8 cellular contexts compared by ENCODE assay signal in genomic region chr1:218339267-218339831, GRCh38. TPM values are rescaled to one million over a fixed set of nuclear protein-coding genes. Genes with fewer than 3 reads are reported as not detected.
A peak's percentile ranks its signal among the peaks of the same experiment; 100 is the strongest.
DNase-seq lines count a peak whose midpoint lies in the region; ATAC-seq, FAIRE-seq and TF ChIP-seq lines count a peak whose summit lies in the region.

No MANE protein-coding gene starts in this region.

- POLR2A ChIA-PET in CD4-positive, alpha-beta T cell (lab: Charles Lee): no interaction called here
- POLR2A ChIA-PET in IMR-90 (lab: Charles Lee; ENCODE audit: unreplicated experiment): no interaction called here

- no peak for DNase-seq in CD4-positive, alpha-beta T cell
- DNase-seq in IMR-90 (peak; percentile 62), left colon (no peak)
- DNase-seq in activated naive CD4-positive, alpha-beta T cell treated with anti-CD3 and anti-CD28 coated beads, Interleukin-2, amount 50 U/mL, for 72 hours (ENCODE audit: low spot score in 2 of 2): no peak

- no peak overlapping the region for H2BK20ac ChIP-seq in IMR-90 (ENCODE audit: low read depth, low read length)

- H2BK15ac ChIP-seq in IMR-90 (ENCODE audit: low read depth, low read length): no peak overlapping the region

- H2AK5ac ChIP-seq in IMR-90 (ENCODE audit: low read depth, low read length): no peak overlapping the region

- H3K27ac Mint-ChIP-seq in CD4-positive, alpha-beta T cell: no peak overlapping the region
- H3K27ac Mint-ChIP-seq in activated naive CD4-positive, alpha-beta T cell treated with anti-CD3 and anti-CD28 coated beads, Interleukin-2, amount 50 U/mL, for 72 hours: no peak overlapping the region
- H3K27ac Mint-ChIP-seq in activated T-helper 17 cell treated with anti-CD3 and anti-CD28 coated beads, Interleukin-2, amount 50 U/mL, for 72 hours: no peak overlapping the region

- H2AK9ac ChIP-seq in IMR-90 (replicated peaks; ENCODE audit: low read depth, low read length, poor library complexity): no peak overlapping the region

- no peak overlapping the region for H3K18ac ChIP-seq in IMR-90 (ENCODE audit: low read depth, low read length)

- no peaks in the 10 kb centered on the region for H4K20me1 ChIP-seq in IMR-90 (ENCODE audit: insufficient read depth, low read length)

- TF ChIP-seq CTCF in CD4-positive, alpha-beta T cell (IDR thresholded peaks at IDR 0.05): peak; percentile 66
- peak; percentile 72 for TF ChIP-seq CTCF in IMR-90 (conservative IDR thresholded peaks at IDR 0.05; ENCODE audit: low read depth, low read length)

- H3K9me3 ChIP-seq in CD4-positive, alpha-beta T cell (ENCODE audit: control insufficient read depth, low read length): no peaks in the 10 kb centered on the region
- H3K9me3 ChIP-seq in IMR-90 (ENCODE audit: control insufficient read depth, insufficient read depth, low read length): no peaks in the 10 kb centered on the region

- no peak overlapping the region for H3K4me3 Mint-ChIP-seq in CD4-positive, alpha-beta T cell
- no peak overlapping the region for H3K4me3 Mint-ChIP-seq in activated T-helper 17 cell treated with anti-CD3 and anti-CD28 coated beads, Interleukin-2, amount 50 U/mL, for 72 hours

- H3K56ac ChIP-seq in IMR-90 (ENCODE audit: extremely low read depth, insufficient read depth, low read length): no peak overlapping the region

- no peak overlapping the region for H3K4me3 ChIP-seq in IMR-90 (ENCODE audit: insufficient read depth, low read depth, low read length)

- BruUV-seq in IMR-90 (replicated peaks; lab: Mats Ljungman, UMichigan): no TSS peak

- TF ChIP-seq POLR2A in IMR-90 (IDR thresholded peaks at IDR 0.05; ENCODE audit: low read depth, low read length): no peak
- TF ChIP-seq POLR2A in GM18505 (IDR thresholded peaks at IDR 0.05; ENCODE audit: borderline replicate concordance, extremely low read depth, insufficient read depth, insufficient read length): no peak

- H3K4me2 ChIP-seq in IMR-90 (ENCODE audit: low read depth, low read length): no peak overlapping the region

- no peaks in the 10 kb centered on the region for H3K36me3 ChIP-seq in IMR-90 (ENCODE audit: control insufficient read depth, insufficient read depth, low read length)

- H4K5ac ChIP-seq in IMR-90 (ENCODE audit: low read depth, low read length): no peak overlapping the region

- H3K4me1 Mint-ChIP-seq in CD4-positive, alpha-beta T cell (ENCODE audit: low read depth): no peaks in the 10 kb centered on the region
- H3K4me1 Mint-ChIP-seq in activated T-helper 17 cell treated with anti-CD3 and anti-CD28 coated beads, Interleukin-2, amount 50 U/mL, for 72 hours: no peaks in the 10 kb centered on the region

- no CpG with 5 or more reads among the region's 1 CpG for WGBS in IMR-90 (ENCODE audit: extremely low coverage in 2 of 2, insufficient read length in 1 of 2), 2 experiments

- no peak overlapping the region for H4K91ac ChIP-seq in IMR-90 (ENCODE audit: insufficient read depth, low read depth, low read length)

- H2BK5ac ChIP-seq in IMR-90 (ENCODE audit: low read depth, low read length, poor library complexity, severe bottlenecking): no peak overlapping the region

- dilution Hi-C loops in IMR-90 (cut with HindIII; ENCODE audit: low sequenced_read_pairs, unreplicated experiment): no loop called here

- no peaks in the 10 kb centered on the region; the same call in 1 of the 2 replicates for H3K9me1 ChIP-seq in IMR-90 (ENCODE audit: insufficient read depth, low read length)

- FAIRE-seq in TTC549 (lab: Jason Lieb, UNC): peak; percentile 98

- intact Hi-C loops in CD4-positive, alpha-beta T cell (cut with DNase I, micrococcal nuclease): loop anchor here in 1 of 2 experiments (10.0 kb wide), 1 partner anchor 185 kb away; no protein-coding TSS in a partner anchor
- intact Hi-C loops in IMR-90 (cut with micrococcal nuclease) (loop anchor here (2.0 to 10.0 kb wide), 3 partner anchors 727 to 1075 kb away; no protein-coding TSS in a partner anchor), left colon (cut with DNase I, micrococcal nuclease) (loop anchor here in 1 of 2 donors (10.0 kb wide), 3 partner anchors 1075 to 1475 kb away; no protein-coding TSS in a partner anchor)

- no peaks in the 10 kb centered on the region for H3K79me1 ChIP-seq in IMR-90 (ENCODE audit: low read depth in 1 of 2, low read length in 2 of 2)

- CTCF ChIA-PET in CD4-positive, alpha-beta T cell (lab: Charles Lee): interaction anchor here (1.0 kb wide), 1 partner anchor 9 kb away, joined by 5 read pairs; no protein-coding TSS in a partner anchor
- CTCF ChIA-PET in IMR-90 (lab: Yijun Ruan, JAX): interaction anchor here (0.7 to 1.0 kb wide), 4 partner anchors 728 to 1462 kb away, joined by 3 to 4 read pairs (median 3); no protein-coding TSS in a partner anchor

- no peak overlapping the region for H3K27ac ChIP-seq in CD4-positive, alpha-beta T cell (ENCODE audit: low read depth, low read length)
- no peak overlapping the region for H3K27ac ChIP-seq in IMR-90 (ENCODE audit: insufficient read depth, low read length)

- no peak overlapping the region for H3K14ac ChIP-seq in IMR-90 (replicated peaks; ENCODE audit: low read depth, low read length)

- no peak overlapping the region for H2AFZ ChIP-seq in IMR-90 (replicated peaks; ENCODE audit: low read length, poor library complexity)

- in situ Hi-C loops in IMR-90 (cut with MboI; ENCODE audit: low sequenced_read_pairs): no loop called here

- no peak overlapping the region for H2BK120ac ChIP-seq in IMR-90 (ENCODE audit: low read depth, low read length)

- no peaks in the 10 kb centered on the region for H3K9me3 Mint-ChIP-seq in CD4-positive, alpha-beta T cell
- H3K9me3 Mint-ChIP-seq in activated naive CD4-positive, alpha-beta T cell treated with anti-CD3 and anti-CD28 coated beads, Interleukin-2, amount 50 U/mL, for 72 hours: no peaks in the 10 kb centered on the region
- H3K9me3 Mint-ChIP-seq in activated T-helper 17 cell treated with anti-CD3 and anti-CD28 coated beads, Interleukin-2, amount 50 U/mL, for 72 hours: no peaks in the 10 kb centered on the region

- peak; percentile 74 for TF ChIP-seq RAD21 in IMR-90 (IDR thresholded peaks at IDR 0.05; ENCODE audit: low read length)

- H3K9ac ChIP-seq in IMR-90 (ENCODE audit: low read depth, low read length): no peak overlapping the region

- H3K27me3 Mint-ChIP-seq in CD4-positive, alpha-beta T cell: peaks cover 23% of the 10 kb centered on the region
- no peaks in the 10 kb centered on the region for H3K27me3 Mint-ChIP-seq in activated T-helper 17 cell treated with anti-CD3 and anti-CD28 coated beads, Interleukin-2, amount 50 U/mL, for 72 hours

- H4K8ac ChIP-seq in IMR-90 (ENCODE audit: low read depth in 2 of 2, low read length in 2 of 2): no peak overlapping the region

- peaks cover 8% of the 10 kb centered on the region for H3K36me3 Mint-ChIP-seq in CD4-positive, alpha-beta T cell (ENCODE audit: low read depth)
- H3K36me3 Mint-ChIP-seq in activated naive CD4-positive, alpha-beta T cell treated with anti-CD3 and anti-CD28 coated beads, Interleukin-2, amount 50 U/mL, for 72 hours: peaks cover 0 to 15% of the 10 kb centered on the region in 2 donors
- H3K36me3 Mint-ChIP-seq in activated T-helper 17 cell treated with anti-CD3 and anti-CD28 coated beads, Interleukin-2, amount 50 U/mL, for 72 hours (ENCODE audit: low read depth): peaks cover 18% of the 10 kb centered on the region

- H3K27me3 ChIP-seq in CD4-positive, alpha-beta T cell (ENCODE audit: control insufficient read depth, insufficient read depth, low read length): no peaks in the 10 kb centered on the region
- H3K27me3 ChIP-seq in IMR-90 (ENCODE audit: control insufficient read depth, insufficient read depth, low read length): no peaks in the 10 kb centered on the region

- 0 out of 2 replicates have a peak, but pooled peaks cover 2% of the 10 kb centered on the region for H3K4me1 ChIP-seq in IMR-90 (ENCODE audit: control insufficient read depth, insufficient read depth, low read length)

- H3K4ac ChIP-seq in IMR-90 (ENCODE audit: low read depth, low read length): no peak overlapping the region

- ATAC-seq in CD4-positive, alpha-beta T cell (ENCODE audit: poor library complexity): no peak
- ATAC-seq in GM19328 (IDR thresholded peaks at IDR 0.05; ENCODE audit: unreplicated experiment) (peak; percentile 46), IMR-90 (ENCODE audit: low read depth) (peak; percentile 70; the same call in 1 of the 2 replicates), left colon (peak; percentile 32), GM18505 (IDR thresholded peaks at IDR 0.05; ENCODE audit: unreplicated experiment) (no peak)
- ATAC-seq in activated naive CD4-positive, alpha-beta T cell treated with anti-CD3 and anti-CD28 coated beads, Interleukin-2, amount 50 U/mL, for 72 hours: no peak
- no peak for ATAC-seq in activated T-helper 17 cell treated with anti-CD3 and anti-CD28 coated beads, Interleukin-2, amount 50 U/mL, for 72 hours (replicated peaks)

- H3K23ac ChIP-seq in IMR-90 (ENCODE audit: low read depth, low read length): no peak overlapping the region

TF ChIP-seq in IMR-90, 13 proteins besides CTCF, POLR2A, EP300 and RAD21:
- TF ChIP-seq RCOR1 (IDR thresholded peaks at IDR 0.05; ENCODE audit: insufficient replicate concordance, low read length) (no peak), SMC3 (IDR thresholded peaks at IDR 0.05; ENCODE audit: low read depth, low read length) (peak; percentile 81)

RNA-seq across cellular contexts. Expression of gene TGFB2, which starts 5.8 kb away (rescaled TPM):
- under 1 TPM; 0.11 TPM for total RNA-seq in CD4-positive, alpha-beta T cell
- total RNA-seq in IMR-90 (2012; rRNA removed) (3.8 and 5.3 TPM in 2 replicates), left colon (1 to 10 TPM in 1 of 2 donors, under 1 TPM in 1; 0.49 to 2.5 TPM)
- 2.3 and 3.7 TPM in 2 replicates for polyA plus RNA-seq in IMR-90 (2012; rRNA removed)
- polyA plus RNA-seq in IMR-90 (2012; cell fraction: cytosol; rRNA removed): 0.87 and 1.2 TPM in 2 replicates
- polyA plus RNA-seq in IMR-90 (2012; cell fraction: nucleus; rRNA removed; ENCODE audit: low replicate concordance): 0.58 and 2.9 TPM in 2 replicates
- total RNA-seq in activated naive CD4-positive, alpha-beta T cell treated with anti-CD3 and anti-CD28 coated beads, Interleukin-2, amount 50 U/mL, for 72 hours: under 1 TPM in 1 of 2 donors, not detected in 1; 0.07 TPM
- not detected for total RNA-seq in activated T-helper 17 cell treated with anti-CD3 and anti-CD28 coated beads, Interleukin-2, amount 50 U/mL, for 72 hours

RNA-seq across cellular contexts. Expression of gene RRP15, which starts 54.3 kb away (rescaled TPM):
- total RNA-seq in CD4-positive, alpha-beta T cell: 10 to 100 TPM; 10.5 to 15.2 TPM
- total RNA-seq in IMR-90 (2012; rRNA removed) (4.1 and 8.9 TPM in 2 replicates), left colon (10 to 100 TPM in 1 of 2 donors, 1 to 10 TPM in 1; 7.6 to 13.4 TPM)
- 1.7 and 3.1 TPM in 2 replicates for polyA plus RNA-seq in IMR-90 (2012; rRNA removed)
- 0.20 and 0.28 TPM in 2 replicates for polyA plus RNA-seq in IMR-90 (2012; cell fraction: cytosol; rRNA removed)
- polyA plus RNA-seq in IMR-90 (2012; cell fraction: nucleus; rRNA removed; ENCODE audit: low replicate concordance): 0.24 and 1.7 TPM in 2 replicates
- total RNA-seq in activated naive CD4-positive, alpha-beta T cell treated with anti-CD3 and anti-CD28 coated beads, Interleukin-2, amount 50 U/mL, for 72 hours: 10 to 100 TPM in 1 of 2 donors, 1 to 10 TPM in 1; 7.9 to 18.8 TPM
- 10 to 100 TPM; 10.9 to 25.3 TPM for total RNA-seq in activated T-helper 17 cell treated with anti-CD3 and anti-CD28 coated beads, Interleukin-2, amount 50 U/mL, for 72 hours

Comparison
In these comparisons a context has a peak if more than half of its experiments do, and no peak if none do; other contexts are left out.
1. ATAC-seq: peak in GM19328 (single experiment), IMR-90 (single experiment) and left colon (single experiment); none in CD4-positive, alpha-beta T cell (single experiment), GM18505 (single experiment), activated naive CD4-positive, alpha-beta T cell treated with anti-CD3 and anti-CD28 coated beads, Interleukin-2, amount 50 U/mL, for 72 hours (0 of 2) and activated T-helper 17 cell treated with anti-CD3 and anti-CD28 coated beads, Interleukin-2, amount 50 U/mL, for 72 hours (single experiment).